In genomic region chr5:79395296-79395695, GRCh38 we compare ENCODE assay signal across 3 cellular contexts.
"Had no signal": no experiment of that assay in that cellular context is flagged by ENCODE, and none has a peak within 500 bp of the region (broad histone marks: within the 10 kb centered on the region; RNA-seq: fewer than 3 reads in every experiment).

No MANE protein-coding gene starts in this region.

- ATAC-seq: GM12878 had no signal

- H3K4me3 ChIP-seq: GM12878 had no signal

- DNase-seq: GDM1, GF-D8 had no signal
